Comparison of ENCODE assay signal across 8 cellular contexts in the genomic region with DNA sequence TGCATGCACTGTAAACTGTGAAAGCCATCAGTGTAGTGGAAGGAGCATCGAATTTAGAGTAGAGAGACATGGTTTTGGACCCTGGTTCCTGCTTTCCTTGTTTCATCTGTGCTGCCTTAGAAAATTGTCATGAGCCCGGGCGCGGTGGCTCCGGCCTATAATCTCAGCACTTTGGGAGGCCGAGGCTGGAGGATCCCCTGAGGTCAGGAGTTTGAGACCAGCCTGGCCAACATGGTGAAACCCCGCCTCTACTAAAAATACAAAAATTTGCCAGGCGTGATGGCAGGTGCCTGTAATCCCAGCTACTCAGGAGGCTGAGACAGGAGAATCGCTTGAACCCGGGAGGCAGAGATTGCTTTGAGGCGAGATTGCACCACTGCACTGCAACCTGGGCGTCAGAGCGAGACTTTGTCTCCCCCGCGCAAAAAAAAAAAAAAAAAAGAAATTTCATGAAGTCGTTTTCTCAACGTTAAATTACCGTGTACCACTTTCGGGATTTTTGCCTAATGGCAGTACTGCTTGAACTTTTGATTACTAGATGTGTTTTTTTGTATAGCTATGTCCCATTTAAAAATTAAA. TPM values are rescaled to one million over a fixed set of nuclear protein-coding genes. Genes with fewer than 3 reads are reported as not detected.
DNase-seq lines count a peak whose midpoint lies in the region; ATAC-seq and TF ChIP-seq lines count a peak whose summit lies in the region.

No MANE protein-coding gene starts in this region.

- TF ChIP-seq EP300 in ovary (IDR thresholded peaks at IDR 0.05), result no peak

- no peaks in the 10 kb centered on the region for H4K20me1 ChIP-seq in PC-3 (ENCODE audit: low read length)

- peaks cover 14% of the 10 kb centered on the region; the same call in 1 of the 2 replicates for H3K79me2 ChIP-seq in PC-3 (ENCODE audit: low read length)

- no peaks in the 10 kb centered on the region for H3K9me3 Mint-ChIP-seq in CD8-positive, alpha-beta T cell

- peak overlapping the region; percentile 88 for H2AFZ ChIP-seq in PC-3 (ENCODE audit: low read length)

- 20 to 42% (median 32%) methylated on average over 19 of the region's 19 CpGs for WGBS in ovary, 3 donors

- CTCF ChIA-PET in CD8-positive, alpha-beta T cell (lab: Charles Lee), result interaction anchor here (1.4 kb wide), 1 partner anchor 18 kb away, joined by 4 read pairs; no protein-coding TSS in a partner anchor
- CTCF ChIA-PET in PC-3 (lab: Charles Lee), result no interaction called here

- peaks cover 20% of the 10 kb centered on the region for H3K36me3 Mint-ChIP-seq in CD8-positive, alpha-beta T cell

- H3K27me3 Mint-ChIP-seq in CD8-positive, alpha-beta T cell (ENCODE audit: low read depth), result no peaks in the 10 kb centered on the region

- peak overlapping the region; percentile 76 for H3K4me3 ChIP-seq in CD8-positive, alpha-beta T cell (ENCODE audit: low read depth, low read length)
- H3K4me3 ChIP-seq in PC-3 (ENCODE audit: low read length) (peak overlapping the region; percentile 95), epithelial cell of esophagus (ENCODE audit: low read length) (peak overlapping the region; percentile 87), ovary (peak overlapping the region; percentile 98)

- POLR2A ChIA-PET in CD8-positive, alpha-beta T cell (lab: Charles Lee), result interaction anchor here (1.0 to 1.7 kb wide), 6 partner anchors 10 to 487 kb away, joined by 3 to 9 read pairs (median 5); partner anchors contain the start of genes CCP110 and VPS35L
- POLR2A ChIA-PET in PC-3 (lab: Charles Lee; ENCODE audit: unreplicated experiment), result no interaction called here

- H3K9me3 ChIP-seq in CD8-positive, alpha-beta T cell (ENCODE audit: low read length), result no peaks in the 10 kb centered on the region
- H3K9me3 ChIP-seq in PC-3 (ENCODE audit: low read length), result no peaks in the 10 kb centered on the region
- no peaks in the 10 kb centered on the region for H3K9me3 ChIP-seq in ovary

- no peaks in the 10 kb centered on the region for H3K9me2 ChIP-seq in PC-3 (replicated peaks; ENCODE audit: low read length)

- peak overlapping the region; percentile 99 for H3K9ac ChIP-seq in PC-3 (ENCODE audit: low read length)

- no peaks in the 10 kb centered on the region for H3K36me3 ChIP-seq in CD8-positive, alpha-beta T cell (ENCODE audit: insufficient read depth, low read length)
- H3K36me3 ChIP-seq in PC-3 (ENCODE audit: low read depth, low read length) (no peaks in the 10 kb centered on the region), ovary (no peaks in the 10 kb centered on the region)

- no peak for TF ChIP-seq POLR2A in ovary (IDR thresholded peaks at IDR 0.05)

- H3K4me3 Mint-ChIP-seq in CD8-positive, alpha-beta T cell, result peak overlapping the region; percentile 92

- no peak for DNase-seq in CD8-positive, alpha-beta T cell
- DNase-seq in PC-3 (no peak), epithelial cell of esophagus (ENCODE audit: low read depth) (no peak), ovary (peak in 2 of 5 donors; percentile 27 to 36), iPS-NIHi11 (ENCODE audit: low spot score) (no peak), T1000 (lab: John Stamatoyannopoulos, UW) (no peak), dedifferentiated amniotic fluid mesenchymal stem cell (ENCODE audit: extremely low spot score) (no peak)
- DNase-seq in NK-92 treated with Interleukin-12 subunit alpha and Interleukin-12 subunit beta, amount 100 ng/mL, for 24 hours (lab: John Stamatoyannopoulos, UW), result no peak

- BruUV-seq in PC-3 (replicated peaks; lab: Mats Ljungman, UMichigan), result no TSS peak

- ATAC-seq in CD8-positive, alpha-beta T cell, result no peak
- ATAC-seq in PC-3, result no peak

- peaks cover 23% of the 10 kb centered on the region for H3K4me1 Mint-ChIP-seq in CD8-positive, alpha-beta T cell (ENCODE audit: low read depth)

- H3K27ac ChIP-seq in CD8-positive, alpha-beta T cell (ENCODE audit: low read depth, low read length), result peak overlapping the region; percentile 100
- H3K27ac ChIP-seq in PC-3 (ENCODE audit: low read length), result peak overlapping the region; percentile 98
- peak overlapping the region; percentile 96 to 97 for H3K27ac ChIP-seq in ovary

- H3K4me2 ChIP-seq in PC-3 (ENCODE audit: low read length), result peak overlapping the region; percentile 97

- intact Hi-C loops in CD8-positive, alpha-beta T cell (cut with DNase I, micrococcal nuclease), result loop anchor here (5.0 to 10.0 kb wide), 5 partner anchors 266 to 1704 kb away; partner anchors contain the start of genes ARL6IP1 (in 1 of the 2), IQCK (in 1 of the 2) and KNOP1 (in 1 of the 2)
- intact Hi-C loops in PC-3 (cut with micrococcal nuclease), result loop anchor here (5.0 kb wide), 2 partner anchors 51 to 266 kb away; partner anchors contain the start of gene ARL6IP1
- intact Hi-C loops in ovary (cut with DNase I), result no loop called here

- TF ChIP-seq CTCF in CD8-positive, alpha-beta T cell (IDR thresholded peaks at IDR 0.05), result no peak
- TF ChIP-seq CTCF in PC-3 (conservative IDR thresholded peaks at IDR 0.05; ENCODE audit: low read depth, low read length) (no peak), epithelial cell of esophagus (IDR thresholded peaks at IDR 0.05; ENCODE audit: insufficient read depth, low read depth, low read length, missing control alignments) (no peak), ovary (IDR thresholded peaks at IDR 0.05) (no peak)

- H3K4me1 ChIP-seq in CD8-positive, alpha-beta T cell (ENCODE audit: insufficient read depth, low read length), result peaks cover 11% of the 10 kb centered on the region
- H3K4me1 ChIP-seq in PC-3 (ENCODE audit: insufficient read depth, low read length), result peaks cover 6% of the 10 kb centered on the region; the same call in 1 of the 2 replicates
- H3K4me1 ChIP-seq in ovary (ENCODE audit: insufficient read depth), result no peaks in the 10 kb centered on the region

- no peaks in the 10 kb centered on the region for H3F3A ChIP-seq in PC-3 (ENCODE audit: low read length, unreplicated experiment)

- no peaks in the 10 kb centered on the region for H3K27me3 ChIP-seq in CD8-positive, alpha-beta T cell (ENCODE audit: insufficient read depth, low read length)
- H3K27me3 ChIP-seq in PC-3 (ENCODE audit: low read length), result no peaks in the 10 kb centered on the region
- H3K27me3 ChIP-seq in ovary, result no peaks in the 10 kb centered on the region

- peak overlapping the region; percentile 100 for H3K27ac Mint-ChIP-seq in CD8-positive, alpha-beta T cell

RNA-seq across cellular contexts. Expression of gene COQ7, which starts 0.9 kb away (rescaled TPM):
- total RNA-seq in CD8-positive, alpha-beta T cell, result 10 to 100 TPM; 10.9 to 11.7 TPM
- total RNA-seq in PC-3 (2014; rRNA removed), result 12.2 and 25.0 TPM in 2 replicates
- 10 to 100 TPM; 23.4 to 39.9 (median 32.9) TPM for total RNA-seq in ovary
- 10 to 100 TPM; 19.5 to 23.5 TPM for polyA plus RNA-seq in ovary

RNA-seq across cellular contexts. Expression of gene ITPRIPL2, which starts 45.4 kb away (rescaled TPM):
- total RNA-seq in CD8-positive, alpha-beta T cell, result under 1 TPM; 0.22 to 0.35 TPM
- 21.6 and 31.5 TPM in 2 replicates for total RNA-seq in PC-3 (2014; rRNA removed)
- 10 to 100 TPM; 28.7 to 58.5 (median 46.8) TPM for total RNA-seq in ovary
- 10 to 100 TPM; 11.4 to 34.8 TPM for polyA plus RNA-seq in ovary

Comparison
In these comparisons a context has a peak if more than half of its experiments do, and no peak if none do; other contexts are left out.
1. RNA of gene ITPRIPL2, which starts 45.4 kb away (total RNA-seq): 28.7 to 58.5 TPM in ovary and 21.6 to 31.5 TPM in PC-3; 0.22 to 0.35 TPM in CD8-positive, alpha-beta T cell; every median in the first group is over 10 times any median in the second.
2. intact Hi-C loops: an anchor here in CD8-positive, alpha-beta T cell (5.0 to 10.0 kb wide) and PC-3 (5.0 kb wide); none called in ovary.
3. Peak in every context shown above with its lines, with median percentiles within 50 percentile points of each other: H3K27ac ChIP-seq and H3K4me3 ChIP-seq.